ENCODE assay signal across 25 cellular contexts in the genomic region with DNA sequence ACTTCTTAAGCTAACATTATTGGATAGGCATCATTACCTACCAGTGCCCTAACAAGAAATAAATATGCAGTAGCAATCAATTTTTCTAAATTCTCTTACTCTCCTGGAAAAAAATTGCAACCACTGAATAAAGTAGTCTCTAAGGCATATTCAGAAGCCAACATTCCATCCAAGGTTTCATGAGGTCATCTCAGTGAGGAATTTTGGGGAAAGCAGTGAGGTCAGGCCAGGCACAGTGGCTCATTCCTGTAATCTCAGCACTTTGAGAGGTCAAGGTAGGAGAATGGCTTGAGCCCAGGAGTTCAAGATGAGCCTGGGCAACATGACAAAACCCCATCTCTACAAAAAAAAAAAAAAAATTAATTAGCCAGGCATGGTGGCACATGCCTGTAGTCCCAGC.
"Had no signal": no experiment of that assay in that cellular context is flagged by ENCODE, and none has a peak within 500 bp of the region (broad histone marks: within the 10 kb centered on the region; RNA-seq: fewer than 3 reads in every experiment).

No MANE protein-coding gene starts in this region.

- H3K27ac ChIP-seq: stomach, suprapubic skin, testis, thoracic aorta, thyroid gland, tibial artery, tibial nerve, transverse colon, upper lobe of left lung, upper lobe of right lung, uterus, vagina had no signal

- H3K4me3 ChIP-seq: stomach, suprapubic skin, testis, thoracic aorta, thyroid gland, tibial artery, tibial nerve, transverse colon, upper lobe of left lung, upper lobe of right lung, uterus, vagina had no signal

- ATAC-seq: stimulated activated effector memory CD8-positive, alpha-beta T cell treated with anti-CD3 and anti-CD28 coated beads, Interleukin-12 subunit alpha, Interleukin-12 subunit beta, amount 100 ng/mL, for 72 hours; stimulated activated memory B cell treated with anti-CD40 and anti-IgM and Interleukin-4, amounts not matched to agents 10 μg/mL and 1 μg/mL and 100 μg/mL, for 72 hours; stimulated activated naive B cell treated with anti-CD40 and anti-IgM and Interleukin-4, amounts not matched to agents 10 μg/mL and 1 μg/mL and 100 μg/mL, for 72 hours; stimulated activated naive CD8-positive, alpha-beta T cell treated with anti-CD3 and anti-CD28 coated beads, Interleukin-15, amount 100 ng/mL, for 72 hours; stimulated activated naive CD8-positive, alpha-beta T cell treated with anti-CD3 and anti-CD28 coated beads, Interleukin-15, Interleukin-2, amounts not matched to agents 100 U/mL and 50 U/mL, for 24 hours; upper lobe of right lung had no signal

- DNase-seq: stimulated activated CD4-positive, alpha-beta T cell treated with anti-CD3 and anti-CD28 coated beads, Interleukin-2, amount 100 ng/mL, for 48 hours; stimulated activated CD4-positive, alpha-beta T cell treated with anti-CD3 and anti-CD28 coated beads, Interleukin-4, amount 100 ng/mL, for 1 hour; stimulated activated CD4-positive, alpha-beta T cell treated with anti-CD3 and anti-CD28 coated beads, Interleukin-4, amount 100 ng/mL, for 24 hours; stimulated activated CD4-positive, alpha-beta T cell treated with anti-CD3 and anti-CD28 coated beads, Interleukin-4, amount 100 ng/mL, for 4 hours; stimulated activated CD8-positive, alpha-beta memory T cell treated with anti-CD3 and anti-CD28 coated beads, Interleukin-4, amount 100 ng/mL, for 48 hours; stimulated activated naive B cell treated with anti-CD40 and anti-IgM and Interleukin-4, amounts not matched to agents 10 μg/mL and 1 μg/mL and 100 μg/mL, for 72 hours; stimulated activated naive CD4-positive, alpha-beta T cell; stimulated activated naive CD4-positive, alpha-beta T cell treated with Interleukin-2 at 50 U/mL for 16 hours; stimulated activated naive CD8-positive, alpha-beta T cell treated with anti-CD3 and anti-CD28 coated beads, Interleukin-15, amount 100 ng/mL, for 72 hours; stimulated activated naive CD8-positive, alpha-beta T cell treated with anti-CD3 and anti-CD28 coated beads, Interleukin-15, Interleukin-2, amounts not matched to agents 100 U/mL and 50 U/mL, for 24 hours; stomach; substantia nigra; testis; tibial artery; transverse colon; upper lobe of left lung; upper lobe of right lung; uterus had no signal

- H3K4me1 ChIP-seq: stomach, suprapubic skin, testis, tibial artery, tibial nerve, transverse colon, upper lobe of left lung, upper lobe of right lung, uterus, vagina had no signal

- H3K27me3 ChIP-seq: suprapubic skin, testis, thyroid gland, tibial artery, tibial nerve, transverse colon, upper lobe of left lung, upper lobe of right lung, uterus, vagina had no signal

- H3K9me3 ChIP-seq: stomach, suprapubic skin, testis, thoracic aorta, thyroid gland, tibial artery, tibial nerve, transverse colon, upper lobe of left lung, upper lobe of right lung, uterus, vagina had no signal

- H3K36me3 ChIP-seq: stomach, suprapubic skin, thoracic aorta, thyroid gland, tibial artery, tibial nerve, transverse colon, upper lobe of left lung, upper lobe of right lung, uterus, vagina had no signal
